ENCODE assay signal across 8 cellular contexts in the genomic region with DNA sequence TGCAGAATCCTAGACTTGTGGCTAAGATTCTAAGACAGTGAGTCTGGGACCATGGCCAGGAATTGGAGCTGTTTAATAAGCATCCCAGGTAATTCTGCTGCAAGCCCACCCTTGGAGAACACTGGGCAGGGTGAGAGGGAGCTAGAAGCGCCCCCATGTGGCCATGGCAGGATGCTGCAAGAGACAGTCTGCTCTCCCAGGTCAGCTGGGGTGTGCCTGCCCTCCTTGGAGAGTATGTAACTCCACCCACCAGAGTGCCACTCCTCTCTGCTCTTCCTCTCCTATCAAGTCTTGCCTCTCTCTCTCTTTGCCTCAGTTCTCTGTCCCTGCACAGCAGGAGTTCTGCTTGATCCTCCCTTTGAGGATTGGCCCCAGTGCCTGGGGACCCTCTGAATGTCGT. TPM values are rescaled to one million over a fixed set of nuclear protein-coding genes. Genes with fewer than 3 reads are reported as not detected.
A peak's percentile ranks its signal among the peaks of the same experiment; 100 is the strongest.
DNase-seq lines count a peak whose midpoint lies in the region; ATAC-seq and TF ChIP-seq lines count a peak whose summit lies in the region.

No MANE protein-coding gene starts in this region.

- no peaks in the 10 kb centered on the region for H3K36me3 ChIP-seq in right lobe of liver

- no peaks in the 10 kb centered on the region for H3K4me1 ChIP-seq in right lobe of liver

- no peaks in the 10 kb centered on the region for H3K27me3 ChIP-seq in right lobe of liver

- H3K4me1 Mint-ChIP-seq in activated naive CD8-positive, alpha-beta T cell treated with anti-CD3 and anti-CD28 coated beads for 36 hours: no peaks in the 10 kb centered on the region
- H3K4me1 Mint-ChIP-seq in naive thymus-derived CD8-positive, alpha-beta T cell: no peaks in the 10 kb centered on the region

- peak in 3 of 4 donors; percentile 16 to 42 (median 29) for TF ChIP-seq CTCF in right lobe of liver (IDR thresholded peaks at IDR 0.05)

- H3K9me3 ChIP-seq in right lobe of liver: no peaks in the 10 kb centered on the region

- intact Hi-C loops in right lobe of liver (cut with DNase I): no loop called here

- no peak overlapping the region for H3K27ac Mint-ChIP-seq in activated naive CD8-positive, alpha-beta T cell treated with anti-CD3 and anti-CD28 coated beads for 36 hours
- H3K27ac Mint-ChIP-seq in naive thymus-derived CD8-positive, alpha-beta T cell: no peak overlapping the region

- POLR2A ChIA-PET in naive thymus-derived CD8-positive, alpha-beta T cell (lab: Charles Lee): no interaction called here

- no peak overlapping the region for H3K27ac ChIP-seq in right lobe of liver

- DNase-seq in EL (peak; percentile 42), HT-29 (ENCODE audit: low spot score) (peak; percentile 28), right lobe of liver (no peak), hepatic stellate cell (ENCODE audit: low spot score) (no peak), amygdala (lab: John Stamatoyannopoulos, UW) (no peak)
- DNase-seq in activated naive CD8-positive, alpha-beta T cell treated with anti-CD3 and anti-CD28 coated beads for 36 hours: peak; percentile 8
- DNase-seq in naive thymus-derived CD8-positive, alpha-beta T cell: no peak

- WGBS in right lobe of liver (ENCODE audit: insufficient coverage, low coverage, low lambda C conversion rate, missing lambda C conversion rate): 22% methylated on average over 1 of the region's 2 CpGs

- H3K4me3 ChIP-seq in right lobe of liver: no peak overlapping the region

- H3K36me3 Mint-ChIP-seq in activated naive CD8-positive, alpha-beta T cell treated with anti-CD3 and anti-CD28 coated beads for 36 hours: no peaks in the 10 kb centered on the region
- no peaks in the 10 kb centered on the region for H3K36me3 Mint-ChIP-seq in naive thymus-derived CD8-positive, alpha-beta T cell

- ATAC-seq in right lobe of liver (peak in 2 of 4 donors; percentile 39 to 53), HG03025 (IDR thresholded peaks at IDR 0.05; ENCODE audit: low FRiP score, unreplicated experiment) (no peak)
- no peak for ATAC-seq in naive thymus-derived CD8-positive, alpha-beta T cell

- H3K4me3 Mint-ChIP-seq in activated naive CD8-positive, alpha-beta T cell treated with anti-CD3 and anti-CD28 coated beads for 36 hours: no peak overlapping the region
- H3K4me3 Mint-ChIP-seq in naive thymus-derived CD8-positive, alpha-beta T cell: no peak overlapping the region

- H3K9me3 Mint-ChIP-seq in activated naive CD8-positive, alpha-beta T cell treated with anti-CD3 and anti-CD28 coated beads for 36 hours: no peaks in the 10 kb centered on the region
- H3K9me3 Mint-ChIP-seq in naive thymus-derived CD8-positive, alpha-beta T cell: peaks cover 0 to 2% (median 0%) of the 10 kb centered on the region in 9 donors

- TF ChIP-seq POLR2A in right lobe of liver (IDR thresholded peaks at IDR 0.05): no peak

- H3K27me3 Mint-ChIP-seq in activated naive CD8-positive, alpha-beta T cell treated with anti-CD3 and anti-CD28 coated beads for 36 hours: peaks cover 5% of the 10 kb centered on the region
- H3K27me3 Mint-ChIP-seq in naive thymus-derived CD8-positive, alpha-beta T cell: peaks cover 4 to 18% (median 11%) of the 10 kb centered on the region in 5 donors

RNA-seq across cellular contexts. Expression of gene RCVRN, which starts 14.9 kb away (rescaled TPM):
- total RNA-seq in HT-29 (2014; rRNA removed; shearing (Covaris generic)): not detected in 2 replicates
- not detected for total RNA-seq in activated naive CD8-positive, alpha-beta T cell treated with anti-CD3 and anti-CD28 coated beads for 36 hours
- not detected for total RNA-seq in right lobe of liver
- not detected for total RNA-seq in naive thymus-derived CD8-positive, alpha-beta T cell
- polyA plus RNA-seq in naive thymus-derived CD8-positive, alpha-beta T cell: not detected

Comparison
In these comparisons a context has a peak if more than half of its experiments do, and no peak if none do; other contexts are left out.
1. DNase-seq: peak in EL (single experiment), HT-29 (single experiment) and activated naive CD8-positive, alpha-beta T cell treated with anti-CD3 and anti-CD28 coated beads for 36 hours (single experiment); none in right lobe of liver (0 of 3), naive thymus-derived CD8-positive, alpha-beta T cell (0 of 10), hepatic stellate cell (single experiment) and amygdala (0 of 56).